ENCODE assay signal across 10 cellular contexts in genomic region chr20:63640686-63641085, GRCh38. TPM values are rescaled to one million over a fixed set of nuclear protein-coding genes. Genes with fewer than 3 reads are reported as not detected.
DNase-seq lines count a peak whose midpoint lies in the region; ATAC-seq, FAIRE-seq and TF ChIP-seq lines count a peak whose summit lies in the region.
"Not testable (repeated sequence)": the region's sequence is repeated elsewhere in the genome, so short reads cannot be mapped to it uniquely, and the experiment has no call there.
"Had no signal": no experiment of that assay in that cellular context is flagged by ENCODE, and none has a peak within 500 bp of the region (broad histone marks: within the 10 kb centered on the region; RNA-seq: fewer than 3 reads in every experiment).

No MANE protein-coding gene starts in this region.

- peak overlapping the region; percentile 66; the same call in 1 of the 2 replicates for H3K4me2 ChIP-seq in GM12878 (ENCODE audit: control insufficient read depth, insufficient read depth)

- intact Hi-C loops in CD14-positive monocyte (cut with micrococcal nuclease) = loop anchor here (1.0 to 5.0 kb wide), 6 partner anchors 13 to 302 kb away; partner anchors contain the start of genes PTK6 (in 2 of the 2), GMEB2 (in 1 of the 2), LIME1 (in 1 of the 2) and SLC2A4RG (in 1 of the 2)
- intact Hi-C loops in GM12878 (cut with micrococcal nuclease; ENCODE audit: unreplicated experiment) = not testable (repeated sequence)
- intact Hi-C loops in tibial artery (cut with DNase I; ENCODE audit: low total_unique reads) = loop anchor here (5.0 kb wide), 1 partner anchor 118 kb away; the partner anchor contains the start of gene PPDPF

- H3K9me3 Mint-ChIP-seq in CD14-positive monocyte; T-helper 1 cell treated with Interleukin-12 subunit alpha and Interleukin-12 subunit beta and Interleukin-4 antibody, amounts not matched to agents 30 μg/mL and 1 μg/mL, for 36 hours; activated T-cell treated with anti-CD3 and anti-CD28 coated beads, Interleukin-2, amount 50 U/mL, for 24 hours; immature natural killer cell: not testable (repeated sequence)

- 32% methylated on average over 3 of the region's 17 CpGs for WGBS in GM12878 (ENCODE audit: insufficient coverage, insufficient replicate concordance, low lambda C conversion rate, missing lambda C conversion rate)

- FAIRE-seq in GM12878 (lab: Jason Lieb, UNC) = not testable (repeated sequence)

- DNase-seq in CD14-positive monocyte (ENCODE audit: low spot score); GM12878 (ENCODE audit: low read depth, low spot score): not testable (repeated sequence)
- peak; percentile 56 for DNase-seq in activated T-cell treated with anti-CD3 and anti-CD28 coated beads, Interleukin-2, amount 50 U/mL, for 24 hours
- DNase-seq in immature natural killer cell = peak; percentile 47 to 67 (median 50)
- peak in 1 of 2 donors; percentile 63 for DNase-seq in tibial artery

- TF ChIP-seq POLR2A in GM12878 (IDR thresholded peaks at IDR 0.05; ENCODE audit: low read depth, low read length) = not testable (repeated sequence)

- H3K27me3 Mint-ChIP-seq in CD14-positive monocyte (ENCODE audit: low read depth in 3 of 3) (peaks cover 5 to 18% (median 5%) of the 10 kb centered on the region in 3 donors), immature natural killer cell (ENCODE audit: low read depth in 3 of 3) (peaks cover 6 to 16% (median 12%) of the 10 kb centered on the region in 3 donors)
- H3K27me3 Mint-ChIP-seq in T-helper 1 cell treated with Interleukin-12 subunit alpha and Interleukin-12 subunit beta and Interleukin-4 antibody, amounts not matched to agents 30 μg/mL and 1 μg/mL, for 36 hours (ENCODE audit: low read depth) = peaks cover 12% of the 10 kb centered on the region
- H3K27me3 Mint-ChIP-seq in activated T-cell treated with anti-CD3 and anti-CD28 coated beads, Interleukin-2, amount 50 U/mL, for 24 hours = not testable (repeated sequence)

- H3K4me3 Mint-ChIP-seq in CD14-positive monocyte (peak overlapping the region; percentile 76 to 82), immature natural killer cell (peak overlapping the region; percentile 7 to 66 (median 44))
- peak overlapping the region; percentile 90 for H3K4me3 Mint-ChIP-seq in T-helper 1 cell treated with Interleukin-12 subunit alpha and Interleukin-12 subunit beta and Interleukin-4 antibody, amounts not matched to agents 30 μg/mL and 1 μg/mL, for 36 hours
- H3K4me3 Mint-ChIP-seq in activated T-cell treated with anti-CD3 and anti-CD28 coated beads, Interleukin-2, amount 50 U/mL, for 24 hours = peak overlapping the region; percentile 82

- peak; percentile 4 for ATAC-seq in GM21381 (IDR thresholded peaks at IDR 0.05; ENCODE audit: unreplicated experiment)
- not testable (repeated sequence) for ATAC-seq in GM12878

- POLR2A ChIA-PET in GM12878 (lab: Charles Lee) = interaction anchor here (1.5 kb wide), 1 partner anchor 8 kb away, joined by 5 read pairs; no protein-coding TSS in a partner anchor

- H3K27ac Mint-ChIP-seq in CD14-positive monocyte (peak overlapping the region in 5 of 7 donors; percentile 50 to 76 (median 61)), immature natural killer cell (peak overlapping the region; percentile 43 to 99 (median 87))
- peak overlapping the region; percentile 49 for H3K27ac Mint-ChIP-seq in T-helper 1 cell treated with Interleukin-12 subunit alpha and Interleukin-12 subunit beta and Interleukin-4 antibody, amounts not matched to agents 30 μg/mL and 1 μg/mL, for 36 hours
- H3K27ac Mint-ChIP-seq in activated T-cell treated with anti-CD3 and anti-CD28 coated beads, Interleukin-2, amount 50 U/mL, for 24 hours = peak overlapping the region; percentile 85

- CTCF ChIA-PET in GM12878 (lab: Yijun Ruan, JAX) = not testable (repeated sequence)

- TF ChIP-seq EP300 in GM12878 (IDR thresholded peaks at IDR 0.05; ENCODE audit: borderline replicate concordance in 1 of 2, control insufficient read depth in 1 of 2, low read depth in 2 of 2, low read length in 2 of 2) = not testable (repeated sequence)

- not testable (repeated sequence) for H3K9me3 ChIP-seq in GM12878 (replicated peaks; ENCODE audit: control insufficient read depth, insufficient read depth, low read length); tibial artery

- not testable (repeated sequence) for H2AFZ ChIP-seq in GM12878 (ENCODE audit: control insufficient read depth, low read depth, low read length)

- not testable (repeated sequence) for TF ChIP-seq RAD21 in GM12878 (IDR thresholded peaks at IDR 0.05; ENCODE audit: insufficient read depth, low read depth, low read length)

- not testable (repeated sequence) for H3K36me3 Mint-ChIP-seq in CD14-positive monocyte; T-helper 1 cell treated with Interleukin-12 subunit alpha and Interleukin-12 subunit beta and Interleukin-4 antibody, amounts not matched to agents 30 μg/mL and 1 μg/mL, for 36 hours (ENCODE audit: low read depth); activated T-cell treated with anti-CD3 and anti-CD28 coated beads, Interleukin-2, amount 50 U/mL, for 24 hours (ENCODE audit: low read depth); immature natural killer cell

- peak overlapping the region; percentile 29; the same call in 1 of the 2 replicates for H3K9ac ChIP-seq in GM12878 (ENCODE audit: control insufficient read depth, insufficient read depth, low read length)
- not testable (repeated sequence) for H3K9ac ChIP-seq in rectal smooth muscle tissue (ENCODE audit: low read length)

- H3K27me3 ChIP-seq in GM12878 (replicated peaks in 1 of 2; ENCODE audit: control insufficient read depth in 2 of 2, insufficient read depth in 2 of 2, low read length in 1 of 2); rectal smooth muscle tissue (ENCODE audit: control insufficient read depth, insufficient read depth, low read length); tibial artery: not testable (repeated sequence)

- RAD21 ChIA-PET in GM12878 (lab: Charles Lee; ENCODE audit: unreplicated experiment) = interaction anchor here (1.8 to 2.6 kb wide), 3 partner anchors 15 to 103 kb away, joined by 5 to 41 read pairs (median 10); partner anchors contain the start of genes HELZ2 and PTK6

- H3K4me1 Mint-ChIP-seq in CD14-positive monocyte = peaks cover 38% of the 10 kb centered on the region
- peaks cover 25% of the 10 kb centered on the region for H3K4me1 Mint-ChIP-seq in T-helper 1 cell treated with Interleukin-12 subunit alpha and Interleukin-12 subunit beta and Interleukin-4 antibody, amounts not matched to agents 30 μg/mL and 1 μg/mL, for 36 hours (ENCODE audit: low read depth)
- peaks cover 39% of the 10 kb centered on the region for H3K4me1 Mint-ChIP-seq in activated T-cell treated with anti-CD3 and anti-CD28 coated beads, Interleukin-2, amount 50 U/mL, for 24 hours (ENCODE audit: low read depth)
- H3K4me1 Mint-ChIP-seq in immature natural killer cell = peaks cover 34 to 41% of the 10 kb centered on the region in 2 donors

- peaks cover 23% of the 10 kb centered on the region for H3K4me1 ChIP-seq in GM12878 (ENCODE audit: control insufficient read depth, insufficient read depth, low read length)
- not testable (repeated sequence) for H3K4me1 ChIP-seq in rectal smooth muscle tissue (ENCODE audit: control insufficient read depth, insufficient read depth, low read length)
- H3K4me1 ChIP-seq in tibial artery = peaks cover 0 to 14% (median 9%) of the 10 kb centered on the region in 4 donors

- in situ Hi-C loops in GM12878 (cut with MboI) = not testable (repeated sequence)

- not testable (repeated sequence) for H4K20me1 ChIP-seq in GM12878 (ENCODE audit: control insufficient read depth, insufficient read depth)

- TF ChIP-seq CTCF in CD14-positive monocyte (IDR thresholded peaks at IDR 0.05); GM12878 (IDR thresholded peaks at IDR 0.05 in 2 of 3, conservative IDR thresholded peaks at IDR 0.05 in 1 of 3; ENCODE audit: control insufficient read depth in 2 of 3, extremely low read depth in 1 of 3, insufficient read depth in 1 of 3, low read depth in 3 of 3, low read length in 3 of 3); tibial artery (IDR thresholded peaks at IDR 0.05): not testable (repeated sequence)

- BruUV-seq in GM12878 (replicated peaks; lab: Mats Ljungman, UMichigan) = not testable (repeated sequence)

- SMC1A ChIA-PET in GM12878 (lab: Charles Lee; ENCODE audit: uncharacterized antibody, unreplicated experiment) = interaction anchor here (1.8 kb wide), 1 partner anchor 14 kb away, joined by 10 read pairs; the partner anchor contains the start of gene GMEB2

- H3K36me3 ChIP-seq in GM12878 (ENCODE audit: control insufficient read depth in 2 of 2, insufficient read depth in 2 of 2, low read length in 1 of 2); rectal smooth muscle tissue (ENCODE audit: control insufficient read depth, insufficient read depth, low read length); tibial artery: not testable (repeated sequence)

- H3K4me3 ChIP-seq in GM12878 (peak overlapping the region; percentile 44; the same call in 1 of the 2 replicates), rectal smooth muscle tissue (ENCODE audit: low read length) (peak overlapping the region; percentile 15), tibial artery (peak overlapping the region; percentile 49 to 70)

- not testable (repeated sequence) for H3K27ac ChIP-seq in GM12878 (ENCODE audit: control insufficient read depth, insufficient read depth); rectal smooth muscle tissue (ENCODE audit: low read depth, low read length); tibial artery

- H3K79me2 ChIP-seq in GM12878 (ENCODE audit: control insufficient read depth, insufficient read depth, low read length) = not testable (repeated sequence)

RNA-seq across cellular contexts. Expression of gene STMN3, which starts 12.5 kb away (rescaled TPM):
- under 1 TPM; 0.10 to 0.15 TPM for polyA plus RNA-seq in CD14-positive monocyte
- 5.0 and 5.2 TPM in 2 replicates for total RNA-seq in GM12878 (2013; cell fraction: nucleolus; rRNA removed)
- total RNA-seq in GM12878 (2014; rRNA removed) = 2.1 and 3.6 TPM in 2 replicates
- 0.64 and 0.81 TPM in 2 replicates for total RNA-seq in GM12878 (2014; rRNA removed; fragmentation: Illumina TruSeq; extraction: Trizol)
- 2.1 and 2.5 TPM in 2 replicates for total RNA-seq in GM12878 (2021)
- polyA plus RNA-seq in GM12878 (2011; ENCODE audit: low read depth) = 0.91 TPM
- 0.97 and 1.4 TPM in 2 replicates for polyA plus RNA-seq in GM12878 (2011; rRNA removed)
- polyA plus RNA-seq in GM12878 (2011; cell fraction: cytosol; rRNA removed) = 1.6 and 3.8 TPM in 2 replicates
- polyA plus RNA-seq in GM12878 (2011; cell fraction: nucleus; rRNA removed) = 23.1 and 27.7 TPM in 2 replicates
- polyA plus RNA-seq in GM12878 (2012) = 2.3 and 2.5 TPM in 2 replicates
- 0.08 and 0.22 TPM in 2 replicates for polyA plus RNA-seq in GM12878 (2014; fragmentation: Illumina TruSeq; extraction: Trizol)
- under 1 TPM in 1 of 2 experiments, not detected in 1; 0.09 TPM for polyA plus RNA-seq in GM12878 (2014; fragmentation: Nextera tagmentation; extraction: Ambion mirVana)
- 2.3 and 2.5 TPM in 2 replicates for polyA plus RNA-seq in GM12878 (2014; rRNA removed)
- 1 to 10 TPM; 1.0 to 1.5 TPM for polyA plus RNA-seq in GM12878 (2016; fragmentation: Nextera tagmentation; extraction: Ambion mirVana)
- 0.80 and 0.93 TPM in 2 replicates for polyA minus RNA-seq in GM12878 (2011; rRNA and poly(A)+ RNA removed)
- 0.67 and 0.83 TPM in 2 replicates for polyA minus RNA-seq in GM12878 (2011; cell fraction: cytosol; rRNA and poly(A)+ RNA removed)
- polyA minus RNA-seq in GM12878 (2011; cell fraction: nucleus; rRNA and poly(A)+ RNA removed) = 1.5 and 1.7 TPM in 2 replicates
- 1 to 10 TPM in 2 of 3 donors, under 1 TPM in 1; 0.36 to 1.6 (median 1.1) TPM for polyA plus RNA-seq in immature natural killer cell

RNA-seq across cellular contexts. Expression of gene GMEB2, which starts 13.8 kb away (rescaled TPM):
- polyA plus RNA-seq in CD14-positive monocyte (1 to 10 TPM; 2.7 to 3.8 TPM), GM12878 (2011; rRNA removed) (6.9 and 10.8 TPM in 2 replicates), GM12878 (2014; fragmentation: Illumina TruSeq; extraction: Trizol) (3.1 and 5.4 TPM in 2 replicates), GM12878 (2014; fragmentation: Nextera tagmentation; extraction: Ambion mirVana) (under 1 TPM; 0.08 to 0.27 TPM), GM12878 (2014; rRNA removed) (12.7 and 14.2 TPM in 2 replicates), GM12878 (2016; fragmentation: Nextera tagmentation; extraction: Ambion mirVana) (1 to 10 TPM; 3.4 to 8.3 TPM), immature natural killer cell (10 to 100 TPM in 1 of 3 donors, 1 to 10 TPM in 1, not detected in 1; 2.7 to 11.4 TPM)
- 15.7 and 19.8 TPM in 2 replicates for total RNA-seq in GM12878 (2013; cell fraction: nucleolus; rRNA removed)
- total RNA-seq in GM12878 (2014; rRNA removed) (14.8 and 15.1 TPM in 2 replicates), GM12878 (2014; rRNA removed; fragmentation: Illumina TruSeq; extraction: Trizol) (4.9 and 5.2 TPM in 2 replicates), GM12878 (2021) (13.3 and 14.8 TPM in 2 replicates)
- 3.9 TPM for polyA plus RNA-seq in GM12878 (2011; ENCODE audit: low read depth)
- polyA plus RNA-seq in GM12878 (2011; cell fraction: cytosol; rRNA removed) = 12.9 and 14.5 TPM in 2 replicates
- polyA plus RNA-seq in GM12878 (2011; cell fraction: nucleus; rRNA removed) = 36.3 and 38.7 TPM in 2 replicates
- polyA plus RNA-seq in GM12878 (2012) = 10.0 and 11.3 TPM in 2 replicates
- 6.2 and 10.8 TPM in 2 replicates for polyA minus RNA-seq in GM12878 (2011; rRNA and poly(A)+ RNA removed)
- 5.2 and 5.7 TPM in 2 replicates for polyA minus RNA-seq in GM12878 (2011; cell fraction: cytosol; rRNA and poly(A)+ RNA removed)
- polyA minus RNA-seq in GM12878 (2011; cell fraction: nucleus; rRNA and poly(A)+ RNA removed) = 5.2 and 7.2 TPM in 2 replicates

RNA-seq across cellular contexts. Expression of gene RTEL1, which starts 17.4 kb away (rescaled TPM):
- polyA plus RNA-seq in CD14-positive monocyte (1 to 10 TPM; 1.0 to 4.8 TPM), GM12878 (2011; rRNA removed) (7.5 and 14.9 TPM in 2 replicates), GM12878 (2014; fragmentation: Illumina TruSeq; extraction: Trizol) (3.9 and 7.7 TPM in 2 replicates), GM12878 (2014; fragmentation: Nextera tagmentation; extraction: Ambion mirVana) (under 1 TPM in 1 of 2 experiments, not detected in 1; 0.40 TPM), GM12878 (2014; rRNA removed) (15.8 and 16.8 TPM in 2 replicates), GM12878 (2016; fragmentation: Nextera tagmentation; extraction: Ambion mirVana) (10 to 100 TPM; 15.6 to 17.0 TPM), immature natural killer cell (1 to 10 TPM in 2 of 3 donors, not detected in 1; 1.5 to 7.3 TPM)
- total RNA-seq in GM12878 (2013; cell fraction: nucleolus; rRNA removed) = 62.9 and 77.1 TPM in 2 replicates
- total RNA-seq in GM12878 (2014; rRNA removed) (14.5 and 18.0 TPM in 2 replicates), GM12878 (2014; rRNA removed; fragmentation: Illumina TruSeq; extraction: Trizol) (5.0 and 5.9 TPM in 2 replicates), GM12878 (2021) (29.5 and 37.2 TPM in 2 replicates)
- polyA plus RNA-seq in GM12878 (2011; ENCODE audit: low read depth) = 2.8 TPM
- 8.0 and 11.8 TPM in 2 replicates for polyA plus RNA-seq in GM12878 (2011; cell fraction: cytosol; rRNA removed)
- 126 and 149 TPM in 2 replicates for polyA plus RNA-seq in GM12878 (2011; cell fraction: nucleus; rRNA removed)
- polyA plus RNA-seq in GM12878 (2012) = 7.2 and 10.1 TPM in 2 replicates
- polyA minus RNA-seq in GM12878 (2011; rRNA and poly(A)+ RNA removed) = 19.0 and 22.7 TPM in 2 replicates
- polyA minus RNA-seq in GM12878 (2011; cell fraction: cytosol; rRNA and poly(A)+ RNA removed) = 6.0 and 6.1 TPM in 2 replicates
- polyA minus RNA-seq in GM12878 (2011; cell fraction: nucleus; rRNA and poly(A)+ RNA removed) = 35.8 and 62.4 TPM in 2 replicates

RNA-seq across cellular contexts. Expression of gene TNFRSF6B, which starts 55.8 kb away (rescaled TPM):
- not detected for polyA plus RNA-seq in CD14-positive monocyte
- not detected in 2 replicates for total RNA-seq in GM12878 (2013; cell fraction: nucleolus; rRNA removed)
- total RNA-seq in GM12878 (2014; rRNA removed) = 0.71 and 1.8 TPM in 2 replicates
- not detected in 2 replicates for total RNA-seq in GM12878 (2014; rRNA removed; fragmentation: Illumina TruSeq; extraction: Trizol)
- not detected in 2 replicates for total RNA-seq in GM12878 (2021)
- not detected for polyA plus RNA-seq in GM12878 (2011; ENCODE audit: low read depth)
- not detected in 2 replicates for polyA plus RNA-seq in GM12878 (2011; rRNA removed)
- polyA plus RNA-seq in GM12878 (2011; cell fraction: cytosol; rRNA removed) = 0.75 and 1.7 TPM in 2 replicates
- 11.0 and 11.6 TPM in 2 replicates for polyA plus RNA-seq in GM12878 (2011; cell fraction: nucleus; rRNA removed)
- 0.38 and 0.65 TPM in 2 replicates for polyA plus RNA-seq in GM12878 (2012)
- polyA plus RNA-seq in GM12878 (2014; fragmentation: Illumina TruSeq; extraction: Trizol) = not detected in 2 replicates
- not detected for polyA plus RNA-seq in GM12878 (2014; fragmentation: Nextera tagmentation; extraction: Ambion mirVana)
- polyA plus RNA-seq in GM12878 (2014; rRNA removed) = 1.9 and 2.2 TPM in 2 replicates
- polyA plus RNA-seq in GM12878 (2016; fragmentation: Nextera tagmentation; extraction: Ambion mirVana) = under 1 TPM in 1 of 2 experiments, not detected in 1; 0.67 TPM
- not detected in 2 replicates for polyA minus RNA-seq in GM12878 (2011; rRNA and poly(A)+ RNA removed)
- polyA minus RNA-seq in GM12878 (2011; cell fraction: cytosol; rRNA and poly(A)+ RNA removed) = not detected in 2 replicates
- polyA minus RNA-seq in GM12878 (2011; cell fraction: nucleus; rRNA and poly(A)+ RNA removed) = not detected in 2 replicates
- polyA plus RNA-seq in immature natural killer cell = not detected
- total RNA-seq: H9, neural crest cell had no signal
